ENCODE assay signal across 8 cellular contexts in the genomic region with DNA sequence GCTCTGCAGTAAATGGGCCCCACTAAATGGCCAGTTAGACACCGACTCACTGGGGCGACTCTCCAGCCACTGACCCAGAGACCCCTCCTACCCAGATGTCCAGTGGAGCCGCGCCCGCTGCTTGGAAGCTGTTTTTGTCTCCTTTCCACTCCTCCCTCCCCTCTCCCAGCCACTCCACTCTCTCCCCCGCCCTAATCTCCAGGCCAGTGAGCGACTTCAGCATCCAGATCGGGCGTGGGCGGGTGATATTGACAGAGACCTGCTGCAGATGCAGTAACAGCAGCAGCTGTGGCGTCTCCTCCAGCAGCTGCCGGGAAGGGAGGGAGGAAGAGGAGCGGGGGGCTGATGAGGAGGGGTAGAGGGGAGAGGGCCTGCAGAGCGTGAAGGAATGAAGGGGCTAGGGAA. TPM values are rescaled to one million over a fixed set of nuclear protein-coding genes. Genes with fewer than 3 reads are reported as not detected.
DNase-seq lines count a peak whose midpoint lies in the region; ATAC-seq and TF ChIP-seq lines count a peak whose summit lies in the region.

A gene (minus strand): TSS at position 110 of the 405 bp plus-strand sequence. CDS start 16,553 bp downstream, outside the sequence.

- no peaks in the 10 kb centered on the region for H3K9me3 ChIP-seq in transverse colon

- no peak for TF ChIP-seq POLR2A in transverse colon (IDR thresholded peaks at IDR 0.05)

- DNase-seq in NCI-H2196 (lab: John Stamatoyannopoulos, UW; ENCODE audit: unreplicated experiment): peak; percentile 2
- DNase-seq in NCI-H2196 treated with DMSO at 0.1 percent for 48 hours (lab: John Stamatoyannopoulos, UW; ENCODE audit: unreplicated experiment): no peak
- peak; percentile 40 for DNase-seq in MCF 10A (ENCODE audit: unreplicated experiment)
- peak; percentile 48 for DNase-seq in left lobe of liver (ENCODE audit: low spot score)
- DNase-seq in transverse colon: peak; percentile 37
- no peak for DNase-seq in NCI-H2081 (lab: John Stamatoyannopoulos, UW)
- no peak for DNase-seq in stimulated activated CD4-positive, alpha-beta T cell treated with anti-CD3 and anti-CD28 coated beads, Interleukin-4, amount 100 ng/mL, for 24 hours

- peaks cover 89% of the 10 kb centered on the region for H3K27me3 Mint-ChIP-seq in MCF 10A (ENCODE audit: insufficient read depth, unreplicated experiment)

- TF ChIP-seq CTCF in MCF 10A (IDR thresholded peaks at IDR 0.05; ENCODE audit: unreplicated experiment) (no peak), transverse colon (IDR thresholded peaks at IDR 0.05) (no peak)

- no peaks in the 10 kb centered on the region for H3K9me3 Mint-ChIP-seq in MCF 10A (ENCODE audit: unreplicated experiment)

- no peak within 1 kb of the TSS for H3K27ac Mint-ChIP-seq in MCF 10A (ENCODE audit: low read depth, unreplicated experiment)

- intact Hi-C loops in MCF 10A (cut with micrococcal nuclease) (no loop called here), transverse colon (cut with DNase I; ENCODE audit: low total_unique reads) (no loop called here)

- no peaks in the 10 kb centered on the region for H3K36me3 ChIP-seq in transverse colon

- BruUV-seq in MCF 10A (replicated peaks; lab: Mats Ljungman, UMichigan): no TSS peak

- TF ChIP-seq EP300 in transverse colon (IDR thresholded peaks at IDR 0.05; ENCODE audit: low read depth): no peak

- POLR2A ChIA-PET in MCF 10A (lab: Yijun Ruan, JAX): no interaction called here

- 0 to 7% methylated on average over 1 to 14 of the region's 14 CpGs for WGBS in transverse colon (ENCODE audit: low coverage in 1 of 2), 2 donors

- no peaks in the 10 kb centered on the region for H3K27me3 ChIP-seq in transverse colon

- H3K27ac ChIP-seq in transverse colon: peak within 1 kb of the TSS; percentile 31 to 80 (median 66)

- in situ Hi-C loops in transverse colon (cut with MboI; ENCODE audit: low pct_ligation_motif_present in 1 of 4, low pct_unique_long_range_greater_than_20kb in 1 of 4, low sequenced_read_pairs in 3 of 4): no loop called here

- peak within 1 kb of the TSS; percentile 21 to 43 (median 27) for H3K4me3 ChIP-seq in transverse colon

- H3K36me3 Mint-ChIP-seq in MCF 10A (ENCODE audit: insufficient read depth, unreplicated experiment): no peaks in the 10 kb centered on the region

- no peaks in the 10 kb centered on the region for H3K4me1 ChIP-seq in transverse colon

- no peak within 1 kb of the TSS for H3K4me3 Mint-ChIP-seq in MCF 10A (ENCODE audit: unreplicated experiment)

- CTCF ChIA-PET in MCF 10A (lab: Yijun Ruan, JAX): interaction anchor here (0.9 kb wide), 1 partner anchor 22 kb away, joined by 4 read pairs; no protein-coding TSS in a partner anchor

- no peaks in the 10 kb centered on the region for H3K4me1 Mint-ChIP-seq in MCF 10A (ENCODE audit: insufficient read depth, unreplicated experiment)

- ATAC-seq in left lobe of liver (peak; percentile 59), GM19452 (IDR thresholded peaks at IDR 0.05; ENCODE audit: unreplicated experiment) (no peak)

RNA-seq across cellular contexts. Expression of the gene that starts here (rescaled TPM):
- total RNA-seq in MCF 10A (2022): not detected in 2 replicates
- 0.73 TPM for total RNA-seq in left lobe of liver
- 10 to 100 TPM; 13.8 to 23.3 (median 21.5) TPM for total RNA-seq in transverse colon

Comparison
In these comparisons a context has a peak if more than half of its experiments do, and no peak if none do; other contexts are left out.
1. DNase-seq: peak in NCI-H2196 (single experiment) and transverse colon (single experiment); none in NCI-H2196 treated with DMSO at 0.1 percent for 48 hours (single experiment), NCI-H2081 (0 of 2) and stimulated activated CD4-positive, alpha-beta T cell treated with anti-CD3 and anti-CD28 coated beads, Interleukin-4, amount 100 ng/mL, for 24 hours (single experiment).
2. Peak in DNase-seq in MCF 10A; RNA of the gene not detected or under 1 TPM.
3. Peak in DNase-seq and ATAC-seq in left lobe of liver; RNA of the gene not detected or under 1 TPM.